ENCODE assay signal across 8 cellular contexts in genomic region chr11:8019671-8020597, GRCh38. TPM values are rescaled to one million over a fixed set of nuclear protein-coding genes. Genes with fewer than 3 reads are reported as not detected.
A peak's percentile ranks its signal among the peaks of the same experiment; 100 is the strongest.
DNase-seq lines count a peak whose midpoint lies in the region; ATAC-seq and TF ChIP-seq lines count a peak whose summit lies in the region.

No MANE protein-coding gene starts in this region.

- POLR2A ChIA-PET in activated CD4-positive, alpha-beta memory T cell treated with anti-CD3 and anti-CD28 coated beads, Interleukin-2, amount 10 ng/mL, durations not matched to agents 7 days and 5 days (lab: Charles Lee): interaction anchor here (2.4 kb wide), 1 partner anchor 33 kb away, joined by 6 read pairs; the partner anchor contains the start of gene EIF3F

- H3K4me3 ChIP-seq in endodermal cell (ENCODE audit: low read length) (peak overlapping the region; percentile 60), subcutaneous abdominal adipose tissue (ENCODE audit: low read depth in 1 of 5, low read length in 5 of 5) (peak overlapping the region; percentile 33 to 72 (median 65))

- peaks cover 46% of the 10 kb centered on the region for H3K27me3 Mint-ChIP-seq in activated CD4-positive, alpha-beta memory T cell treated with anti-CD3 and anti-CD28 coated beads, Interleukin-2, amount 10 ng/mL, durations not matched to agents 7 days and 5 days
- H3K27me3 Mint-ChIP-seq in endodermal cell (ENCODE audit: insufficient read depth) (peaks cover 66% of the 10 kb centered on the region), mesothelial cell of epicardium (ENCODE audit: low read depth) (peaks cover 64% of the 10 kb centered on the region)

- H3K4me1 Mint-ChIP-seq in activated CD4-positive, alpha-beta memory T cell treated with anti-CD3 and anti-CD28 coated beads, Interleukin-2, amount 10 ng/mL, durations not matched to agents 7 days and 5 days: peaks cover 14% of the 10 kb centered on the region
- H3K4me1 Mint-ChIP-seq in endodermal cell (peaks cover 28% of the 10 kb centered on the region), mesothelial cell of epicardium (peaks cover 13% of the 10 kb centered on the region)

- H3K9me3 ChIP-seq in endodermal cell (ENCODE audit: control insufficient read depth, low read length) (no peaks in the 10 kb centered on the region), subcutaneous abdominal adipose tissue (ENCODE audit: control insufficient read depth in 5 of 5, low read length in 5 of 5) (no peaks in the 10 kb centered on the region)

- WGBS in endodermal cell (ENCODE audit: insufficient coverage in 1 of 2, insufficient read length in 1 of 2), 2 experiments: 8 to 16% methylated on average over 27 to 59 of the region's 59 CpGs

- H3K9me3 Mint-ChIP-seq in activated CD4-positive, alpha-beta memory T cell treated with anti-CD3 and anti-CD28 coated beads, Interleukin-2, amount 10 ng/mL, durations not matched to agents 7 days and 5 days: no peaks in the 10 kb centered on the region
- H3K9me3 Mint-ChIP-seq in endodermal cell (no peaks in the 10 kb centered on the region), mesothelial cell of epicardium (no peaks in the 10 kb centered on the region)

- H3K27ac Mint-ChIP-seq in activated CD4-positive, alpha-beta memory T cell treated with anti-CD3 and anti-CD28 coated beads, Interleukin-2, amount 10 ng/mL, durations not matched to agents 7 days and 5 days: no peak overlapping the region
- H3K27ac Mint-ChIP-seq in endodermal cell (no peak overlapping the region), mesothelial cell of epicardium (no peak overlapping the region)

- H3K9ac ChIP-seq in endodermal cell (ENCODE audit: extremely low read depth, low read length, poor library complexity, severe bottlenecking): no peak overlapping the region
- H3K9ac ChIP-seq in subcutaneous abdominal adipose tissue (ENCODE audit: low read length in 5 of 5): no peak overlapping the region

- peak overlapping the region; percentile 65 for H3K4me3 Mint-ChIP-seq in activated CD4-positive, alpha-beta memory T cell treated with anti-CD3 and anti-CD28 coated beads, Interleukin-2, amount 10 ng/mL, durations not matched to agents 7 days and 5 days
- peak overlapping the region; percentile 41 for H3K4me3 Mint-ChIP-seq in endodermal cell
- peak overlapping the region; percentile 57 for H3K4me3 Mint-ChIP-seq in mesothelial cell of epicardium

- H3K36me3 ChIP-seq in endodermal cell (ENCODE audit: control insufficient read depth, insufficient read depth, low read length): no peaks in the 10 kb centered on the region
- H3K36me3 ChIP-seq in subcutaneous abdominal adipose tissue (ENCODE audit: control insufficient read depth in 5 of 5, insufficient read depth in 5 of 5, low read length in 5 of 5): no peaks in the 10 kb centered on the region

- CTCF ChIA-PET in activated CD4-positive, alpha-beta memory T cell treated with anti-CD3 and anti-CD28 coated beads, Interleukin-2, amount 10 ng/mL, durations not matched to agents 7 days and 5 days (lab: Charles Lee): interaction anchor here (1.2 to 3.5 kb wide), 7 partner anchors 10 to 80 kb away, joined by 3 to 19 read pairs (median 4); partner anchors contain the start of gene EIF3F

- no peak for ATAC-seq in GM18502 (IDR thresholded peaks at IDR 0.05; ENCODE audit: poor library complexity, unreplicated experiment)
- no peak for ATAC-seq in HG02840 (IDR thresholded peaks at IDR 0.05; ENCODE audit: low FRiP score, unreplicated experiment)

- no peak for TF ChIP-seq CTCF in endodermal cell (conservative IDR thresholded peaks at IDR 0.05)
- no peak for TF ChIP-seq CTCF in mesothelial cell of epicardium (IDR thresholded peaks at IDR 0.05; ENCODE audit: unreplicated experiment)

- H3K4me1 ChIP-seq in endodermal cell (ENCODE audit: control insufficient read depth, insufficient read depth, low read length): peaks cover 6% of the 10 kb centered on the region
- peaks cover 3 to 24% (median 19%) of the 10 kb centered on the region in 5 donors for H3K4me1 ChIP-seq in subcutaneous abdominal adipose tissue (ENCODE audit: control insufficient read depth in 5 of 5, insufficient read depth in 5 of 5, low read length in 5 of 5)

- H3K27me3 ChIP-seq in endodermal cell (ENCODE audit: control insufficient read depth, insufficient read depth, low read length, poor library complexity, severe bottlenecking) (peaks cover 70% of the 10 kb centered on the region), subcutaneous abdominal adipose tissue (ENCODE audit: control insufficient read depth in 5 of 5, insufficient read depth in 4 of 5, low read length in 5 of 5) (peaks cover 14 to 34% (median 15%) of the 10 kb centered on the region in 5 donors)

- DNase-seq in NCI-H1417 (lab: John Stamatoyannopoulos, UW) (peak in 2 of 3 experiments; percentile 42 to 43), NCI-H1417 treated with DMSO at 0.1 percent for 48 hours (lab: John Stamatoyannopoulos, UW) (no peak), endodermal cell (peak; percentile 29), mesothelial cell of epicardium (ENCODE audit: low spot score in 2 of 2, unreplicated experiment in 2 of 2) (peak in 1 of 2 experiments; percentile 45)
- DNase-seq in activated CD4-positive, alpha-beta memory T cell treated with anti-CD3 and anti-CD28 coated beads, Interleukin-2, amount 10 ng/mL, durations not matched to agents 7 days and 5 days: no peak

- H3K36me3 Mint-ChIP-seq in activated CD4-positive, alpha-beta memory T cell treated with anti-CD3 and anti-CD28 coated beads, Interleukin-2, amount 10 ng/mL, durations not matched to agents 7 days and 5 days (ENCODE audit: low read depth): no peaks in the 10 kb centered on the region
- H3K36me3 Mint-ChIP-seq in endodermal cell (ENCODE audit: low read depth): no peaks in the 10 kb centered on the region
- no peaks in the 10 kb centered on the region for H3K36me3 Mint-ChIP-seq in mesothelial cell of epicardium

- H3K27ac ChIP-seq in endodermal cell (ENCODE audit: low read depth, low read length) (no peak overlapping the region), subcutaneous abdominal adipose tissue (ENCODE audit: low read depth, low read length) (no peak overlapping the region)

RNA-seq across cellular contexts. Expression of gene EIF3F, which starts 32.8 kb away (rescaled TPM):
- total RNA-seq in activated CD4-positive, alpha-beta memory T cell treated with anti-CD3 and anti-CD28 coated beads, Interleukin-2, amount 10 ng/mL, durations not matched to agents 7 days and 5 days: 100 to 1,000 TPM; 227 to 229 TPM
- total RNA-seq in endodermal cell (100 to 1,000 TPM; 349 to 354 TPM), mesothelial cell of epicardium (357 to 369 TPM (median 366 TPM) in 3 replicates)
- 433 TPM for polyA plus RNA-seq in endodermal cell (2013, experiment 1 of 2)
- 380 TPM for polyA plus RNA-seq in endodermal cell (2013, experiment 2 of 2)

RNA-seq across cellular contexts. Expression of gene NLRP10, which starts 54.7 kb away (rescaled TPM):
- total RNA-seq in activated CD4-positive, alpha-beta memory T cell treated with anti-CD3 and anti-CD28 coated beads, Interleukin-2, amount 10 ng/mL, durations not matched to agents 7 days and 5 days: not detected
- total RNA-seq in endodermal cell: under 1 TPM in 1 of 2 donors, not detected in 1; 0.15 TPM
- polyA plus RNA-seq in endodermal cell (2013, experiment 1 of 2): not detected
- polyA plus RNA-seq in endodermal cell (2013, experiment 2 of 2): not detected
- total RNA-seq in mesothelial cell of epicardium: not detected in 3 replicates

Comparison
In these comparisons a context has a peak if more than half of its experiments do, and no peak if none do; other contexts are left out.
1. DNase-seq: peak in NCI-H1417 (2 of 3) and endodermal cell (single experiment); none in NCI-H1417 treated with DMSO at 0.1 percent for 48 hours (single experiment) and activated CD4-positive, alpha-beta memory T cell treated with anti-CD3 and anti-CD28 coated beads, Interleukin-2, amount 10 ng/mL, durations not matched to agents 7 days and 5 days (single experiment).
2. Peak in every context shown above with its lines, with median percentiles within 50 percentile points of each other: H3K4me3 Mint-ChIP-seq.